35 cellular contexts compared by ENCODE assay signal in genomic region chr12:23889069-23889440, GRCh38.
"Had no signal": no experiment of that assay in that cellular context is flagged by ENCODE, and none has a peak within 500 bp of the region (broad histone marks: within the 10 kb centered on the region; RNA-seq: fewer than 3 reads in every experiment).

No MANE protein-coding gene starts in this region.

- H3K4me3 ChIP-seq: ascending aorta, breast epithelium had no signal

- H3K27me3 ChIP-seq: ascending aorta, brain microvascular endothelial cell, breast epithelium had no signal

- H3K27ac Mint-ChIP-seq: activated B cell treated with CpG ODN at 0.5 μM for 24 hours; activated CD4-positive, alpha-beta memory T cell treated with anti-CD3 and anti-CD28 coated beads, Interleukin-2, amount 10 ng/mL, durations not matched to agents 7 days and 5 days; activated CD4-positive, alpha-beta T cell treated with anti-CD3 and anti-CD28 coated beads, Interleukin-2, amount 10 ng/mL, durations not matched to agents 24 days and 14 days; activated CD8-positive, alpha-beta memory T cell treated with anti-CD3 and anti-CD28 coated beads, Interleukin-2, amount 10 ng/mL, durations not matched to agents 7 days and 5 days; activated CD8-positive, alpha-beta T cell treated with anti-CD3 and anti-CD28 coated beads, Interleukin-2, amount 10 ng/mL, durations not matched to agents 7 days and 5 days; activated naive CD4-positive, alpha-beta T cell treated with anti-CD3 and anti-CD28 coated beads, Interleukin-2, amount 10 ng/mL, durations not matched to agents 7 days and 5 days; activated naive CD4-positive, alpha-beta T cell treated with anti-CD3 and anti-CD28 coated beads, Interleukin-2, amount 50 U/mL, for 24 hours; activated naive CD8-positive, alpha-beta T cell; activated naive CD8-positive, alpha-beta T cell treated with anti-CD3 and anti-CD28 coated beads, Interleukin-2, amount 10 ng/mL, durations not matched to agents 7 days and 5 days; activated naive CD8-positive, alpha-beta T cell treated with anti-CD3 and anti-CD28 coated beads, Interleukin-2, amount 50 U/mL, for 24 hours; activated T-cell treated with anti-CD3 and anti-CD28 coated beads, Interleukin-2, amount 50 U/mL, for 24 hours; activated T-helper 2 cell treated with anti-CD3 and anti-CD28 coated beads, Interferon-gamma antibody, Interleukin-2, Interleukin-4, amounts not matched to agents 10 μg/mL and 5 μg/mL and 100 μg/mL, durations not matched to agents 14 hours and 24 hours and 36 hours; T-helper 1 cell treated with Interleukin-12 subunit alpha and Interleukin-12 subunit beta and Interleukin-4 antibody, amounts not matched to agents 30 μg/mL and 1 μg/mL, for 36 hours; T-helper 2 cell treated with Interferon-gamma antibody and Interleukin-4, amounts not matched to agents 5 μg/mL and 100 μg/mL, for 36 hours had no signal

- DNase-seq: activated B cell treated with CpG ODN at 0.5 μM for 24 hours; activated CD4-positive, alpha-beta memory T cell treated with anti-CD3 and anti-CD28 coated beads, Interleukin-2, amount 10 ng/mL, durations not matched to agents 7 days and 5 days; activated CD4-positive, alpha-beta T cell treated with anti-CD3 and anti-CD28 coated beads for 4 hours; activated CD4-positive, alpha-beta T cell treated with anti-CD3 and anti-CD28 coated beads, Interleukin-2, amount 10 ng/mL, durations not matched to agents 24 days and 14 days; activated CD4-positive, alpha-beta T cell treated with anti-CD3 and anti-CD28 coated beads, Interleukin-2, amount 50 U/mL, for 1 hour; activated CD4-positive, alpha-beta T cell treated with anti-CD3 and anti-CD28 coated beads, Interleukin-2, amount 50 U/mL, for 4 hours; activated CD4-positive, CD25-positive, alpha-beta regulatory T cell treated with anti-CD3 and anti-CD28 coated beads, Interleukin-2, amount 50 U/mL, for 72 hours; activated CD8-positive, alpha-beta memory T cell treated with anti-CD3 and anti-CD28 coated beads for 24 hours; activated CD8-positive, alpha-beta memory T cell treated with anti-CD3 and anti-CD28 coated beads, Interleukin-2, amount 10 ng/mL, durations not matched to agents 7 days and 5 days; activated CD8-positive, alpha-beta memory T cell treated with anti-CD3 and anti-CD28 coated beads, Interleukin-2, amount 50 U/mL, for 48 hours; activated CD8-positive, alpha-beta T cell treated with anti-CD3 and anti-CD28 coated beads, Interleukin-2, amount 10 ng/mL, durations not matched to agents 7 days and 5 days; activated effector memory CD4-positive, alpha-beta T cell treated with Interleukin-2 at 50 U/mL for 16 hours; activated gamma-delta T cell; activated naive CD4-positive, alpha-beta T cell treated with anti-CD3 and anti-CD28 coated beads, Interleukin-2, amount 10 ng/mL, durations not matched to agents 7 days and 5 days; activated naive CD4-positive, alpha-beta T cell treated with Interleukin-2 at 50 U/mL for 16 hours; activated naive CD8-positive, alpha-beta T cell treated with anti-CD3 and anti-CD28 coated beads, Interleukin-2, amount 10 ng/mL, durations not matched to agents 7 days and 5 days; activated naive CD8-positive, alpha-beta T cell treated with anti-CD3 and anti-CD28 coated beads, Interleukin-2, amount 50 U/mL, for 24 hours; activated T-cell treated with anti-CD3 and anti-CD28 coated beads, Interleukin-2, amount 50 U/mL, for 24 hours; activated T-cell treated with anti-CD3 and anti-CD28 coated beads, Interleukin-2, amount 50 U/mL, for 48 hours; amygdala; anterior cingulate cortex; brain microvascular endothelial cell; central memory CD4-positive, alpha-beta T cell; T-helper 1 cell; T-helper 2 cell; T-helper 9 cell had no signal

- H3K27me3 Mint-ChIP-seq: activated B cell treated with CpG ODN at 0.5 μM for 24 hours; activated CD4-positive, alpha-beta memory T cell treated with anti-CD3 and anti-CD28 coated beads, Interleukin-2, amount 10 ng/mL, durations not matched to agents 7 days and 5 days; activated CD4-positive, alpha-beta T cell treated with anti-CD3 and anti-CD28 coated beads, Interleukin-2, amount 10 ng/mL, durations not matched to agents 24 days and 14 days; activated CD8-positive, alpha-beta memory T cell treated with anti-CD3 and anti-CD28 coated beads, Interleukin-2, amount 10 ng/mL, durations not matched to agents 7 days and 5 days; activated naive CD4-positive, alpha-beta T cell treated with anti-CD3 and anti-CD28 coated beads, Interleukin-2, amount 10 ng/mL, durations not matched to agents 7 days and 5 days; activated naive CD4-positive, alpha-beta T cell treated with anti-CD3 and anti-CD28 coated beads, Interleukin-2, amount 50 U/mL, for 24 hours; activated naive CD8-positive, alpha-beta T cell; activated naive CD8-positive, alpha-beta T cell treated with anti-CD3 and anti-CD28 coated beads, Interleukin-2, amount 10 ng/mL, durations not matched to agents 7 days and 5 days; activated naive CD8-positive, alpha-beta T cell treated with anti-CD3 and anti-CD28 coated beads, Interleukin-2, amount 50 U/mL, for 24 hours; activated T-cell treated with anti-CD3 and anti-CD28 coated beads, Interleukin-2, amount 50 U/mL, for 24 hours had no signal

- FAIRE-seq: TTC549 had no signal

- ATAC-seq: activated CD8-positive, alpha-beta memory T cell treated with anti-CD3 and anti-CD28 coated beads, Interleukin-2, amount 10 ng/mL, durations not matched to agents 7 days and 5 days; activated CD8-positive, alpha-beta T cell treated with anti-CD3 and anti-CD28 coated beads, Interleukin-2, amount 10 ng/mL, durations not matched to agents 7 days and 5 days; activated naive CD8-positive, alpha-beta T cell treated with anti-CD3 and anti-CD28 coated beads, Interleukin-2, amount 50 U/mL, for 24 hours had no signal

- H3K4me3 Mint-ChIP-seq: activated B cell treated with CpG ODN at 0.5 μM for 24 hours; activated CD4-positive, alpha-beta memory T cell treated with anti-CD3 and anti-CD28 coated beads, Interleukin-2, amount 10 ng/mL, durations not matched to agents 7 days and 5 days; activated CD4-positive, alpha-beta T cell treated with anti-CD3 and anti-CD28 coated beads, Interleukin-2, amount 10 ng/mL, durations not matched to agents 24 days and 14 days; activated CD8-positive, alpha-beta memory T cell treated with anti-CD3 and anti-CD28 coated beads, Interleukin-2, amount 10 ng/mL, durations not matched to agents 7 days and 5 days; activated CD8-positive, alpha-beta T cell treated with anti-CD3 and anti-CD28 coated beads, Interleukin-2, amount 10 ng/mL, durations not matched to agents 7 days and 5 days; activated naive CD4-positive, alpha-beta T cell treated with anti-CD3 and anti-CD28 coated beads, Interleukin-2, amount 10 ng/mL, durations not matched to agents 7 days and 5 days; activated naive CD4-positive, alpha-beta T cell treated with anti-CD3 and anti-CD28 coated beads, Interleukin-2, amount 50 U/mL, for 24 hours; activated naive CD8-positive, alpha-beta T cell; activated naive CD8-positive, alpha-beta T cell treated with anti-CD3 and anti-CD28 coated beads, Interleukin-2, amount 10 ng/mL, durations not matched to agents 7 days and 5 days; activated naive CD8-positive, alpha-beta T cell treated with anti-CD3 and anti-CD28 coated beads, Interleukin-2, amount 50 U/mL, for 24 hours; activated T-cell treated with anti-CD3 and anti-CD28 coated beads, Interleukin-2, amount 50 U/mL, for 24 hours; T-helper 1 cell treated with Interleukin-12 subunit alpha and Interleukin-12 subunit beta and Interleukin-4 antibody, amounts not matched to agents 30 μg/mL and 1 μg/mL, for 36 hours; T-helper 2 cell treated with Interferon-gamma antibody and Interleukin-4, amounts not matched to agents 5 μg/mL and 100 μg/mL, for 36 hours had no signal

- H3K36me3 ChIP-seq: ascending aorta, brain microvascular endothelial cell, breast epithelium had no signal

- H3K4me1 Mint-ChIP-seq: activated CD4-positive, alpha-beta memory T cell treated with anti-CD3 and anti-CD28 coated beads, Interleukin-2, amount 10 ng/mL, durations not matched to agents 7 days and 5 days; activated CD4-positive, alpha-beta T cell treated with anti-CD3 and anti-CD28 coated beads, Interleukin-2, amount 10 ng/mL, durations not matched to agents 24 days and 14 days; activated CD8-positive, alpha-beta memory T cell treated with anti-CD3 and anti-CD28 coated beads, Interleukin-2, amount 10 ng/mL, durations not matched to agents 7 days and 5 days; activated naive CD4-positive, alpha-beta T cell treated with anti-CD3 and anti-CD28 coated beads, Interleukin-2, amount 10 ng/mL, durations not matched to agents 7 days and 5 days; activated naive CD4-positive, alpha-beta T cell treated with anti-CD3 and anti-CD28 coated beads, Interleukin-2, amount 50 U/mL, for 24 hours; activated naive CD8-positive, alpha-beta T cell treated with anti-CD3 and anti-CD28 coated beads, Interleukin-2, amount 10 ng/mL, durations not matched to agents 7 days and 5 days; activated naive CD8-positive, alpha-beta T cell treated with anti-CD3 and anti-CD28 coated beads, Interleukin-2, amount 50 U/mL, for 24 hours had no signal

- H3K9me3 ChIP-seq: ascending aorta, breast epithelium had no signal

- H3K27ac ChIP-seq: ascending aorta, brain microvascular endothelial cell, breast epithelium, VCaP had no signal

- H3K36me3 Mint-ChIP-seq: activated CD8-positive, alpha-beta memory T cell treated with anti-CD3 and anti-CD28 coated beads, Interleukin-2, amount 10 ng/mL, durations not matched to agents 7 days and 5 days; activated naive CD4-positive, alpha-beta T cell treated with anti-CD3 and anti-CD28 coated beads, Interleukin-2, amount 10 ng/mL, durations not matched to agents 7 days and 5 days; activated naive CD4-positive, alpha-beta T cell treated with anti-CD3 and anti-CD28 coated beads, Interleukin-2, amount 50 U/mL, for 24 hours; activated naive CD8-positive, alpha-beta T cell; activated naive CD8-positive, alpha-beta T cell treated with anti-CD3 and anti-CD28 coated beads, Interleukin-2, amount 10 ng/mL, durations not matched to agents 7 days and 5 days had no signal

- H3K9me3 Mint-ChIP-seq: activated B cell treated with CpG ODN at 0.5 μM for 24 hours; activated CD4-positive, alpha-beta T cell treated with anti-CD3 and anti-CD28 coated beads, Interleukin-2, amount 10 ng/mL, durations not matched to agents 24 days and 14 days; activated naive CD4-positive, alpha-beta T cell treated with anti-CD3 and anti-CD28 coated beads, Interleukin-2, amount 50 U/mL, for 24 hours; activated naive CD8-positive, alpha-beta T cell treated with anti-CD3 and anti-CD28 coated beads, Interleukin-2, amount 10 ng/mL, durations not matched to agents 7 days and 5 days; activated naive CD8-positive, alpha-beta T cell treated with anti-CD3 and anti-CD28 coated beads, Interleukin-2, amount 50 U/mL, for 24 hours; activated T-helper 2 cell treated with anti-CD3 and anti-CD28 coated beads, Interferon-gamma antibody, Interleukin-2, Interleukin-4, amounts not matched to agents 10 μg/mL and 5 μg/mL and 100 μg/mL, durations not matched to agents 14 hours and 24 hours and 36 hours had no signal

- H3K4me1 ChIP-seq: breast epithelium had no signal
